In the genomic region with DNA sequence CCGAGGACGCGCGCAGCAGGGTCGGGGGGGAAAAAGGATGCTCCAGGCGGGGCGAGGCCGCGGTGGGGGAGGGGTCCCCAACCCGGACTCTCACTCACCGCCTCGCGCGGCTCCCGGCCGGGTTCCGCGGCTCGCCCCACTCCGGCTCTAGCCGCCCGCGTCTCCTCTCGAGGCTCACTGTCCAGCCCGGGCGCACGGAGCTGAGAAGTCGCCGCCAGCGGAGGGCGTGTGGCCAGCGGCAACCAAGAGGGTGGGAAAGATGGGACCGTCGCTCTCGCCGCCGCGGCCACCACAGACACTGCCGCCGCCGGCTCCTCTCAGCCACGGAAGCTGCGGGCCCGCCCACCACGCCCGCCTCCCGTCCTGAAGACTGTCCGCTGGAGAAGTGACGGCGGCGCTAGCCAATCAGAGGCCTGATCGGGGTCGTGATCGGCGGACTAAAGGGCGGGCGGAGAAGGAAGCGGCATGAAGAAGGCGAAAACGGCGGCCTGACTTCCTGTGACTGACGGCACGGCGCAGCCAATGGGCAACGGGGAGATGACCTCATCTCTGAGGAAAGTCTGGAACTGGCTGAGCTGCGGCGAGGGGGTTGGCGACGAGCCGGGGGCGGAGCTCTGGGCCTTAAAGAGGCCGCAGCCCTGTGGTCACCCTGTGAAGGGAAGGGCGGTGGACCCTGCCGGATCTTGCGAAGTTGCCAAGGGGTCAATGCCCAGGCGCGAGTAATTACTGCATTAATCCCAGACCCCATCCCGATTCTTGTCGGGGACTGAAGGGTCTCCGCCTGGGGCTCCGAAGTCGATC, we compare ENCODE assay signal across 8 cellular contexts. TPM values are rescaled to one million over a fixed set of nuclear protein-coding genes. Genes with fewer than 3 reads are reported as not detected.
DNase-seq lines count a peak whose midpoint lies in the region; ATAC-seq lines count a peak whose summit lies in the region.

A gene (minus strand): TSS at position 340 of the 801 bp plus-strand sequence.

- H3K36me3 Mint-ChIP-seq in IgD-negative memory B cell, result peaks cover 1% of the 10 kb centered on the region

- peak; percentile 87 for ATAC-seq in GM21529 (IDR thresholded peaks at IDR 0.05; ENCODE audit: unreplicated experiment)

- peak within 1 kb of the TSS; percentile 81 to 96 (median 95) for H3K27ac Mint-ChIP-seq in IgD-negative memory B cell

- no peaks in the 10 kb centered on the region for H3K9me3 Mint-ChIP-seq in IgD-negative memory B cell

- H3K4me1 Mint-ChIP-seq in IgD-negative memory B cell, result peaks cover 23 to 30% (median 29%) of the 10 kb centered on the region in 3 donors

- DNase-seq in DMS 273 treated with DMSO at 0.1 percent for 48 hours (lab: John Stamatoyannopoulos, UW) (peak; percentile 96), OCI-M2 (lab: John Stamatoyannopoulos, UW; ENCODE audit: unreplicated experiment) (peak; percentile 65), activated T-cell treated with anti-CD3 and anti-CD28 coated beads for 4 hours (peak; percentile 98), epidermal melanocyte (ENCODE audit: insufficient read length, low spot score) (peak; percentile 83), middle frontal gyrus (ENCODE audit: extremely low spot score, low spot score) (peak; percentile 99)
- DNase-seq in stimulated activated CD8-positive, alpha-beta memory T cell treated with anti-CD3 and anti-CD28 coated beads, Interleukin-2, amount 100 ng/mL, for 48 hours (ENCODE audit: low read depth in 2 of 2), result peak; percentile 98 to 100

- no peaks in the 10 kb centered on the region for H3K27me3 Mint-ChIP-seq in IgD-negative memory B cell

- H3K4me3 Mint-ChIP-seq in IgD-negative memory B cell, result peak within 1 kb of the TSS; percentile 90 to 98 (median 95)

RNA-seq across cellular contexts. Expression of the gene that starts here (rescaled TPM):
- polyA plus RNA-seq in IgD-negative memory B cell, result 17.2 TPM

Comparison
In these comparisons a context has a peak if more than half of its experiments do, and no peak if none do; other contexts are left out.
1. Peak in every context shown above with its lines: DNase-seq and ATAC-seq.